Comparison of ENCODE assay signal across 13 cellular contexts in genomic region chr16:69003500-69003899, GRCh38.
"Had no signal": no experiment of that assay in that cellular context is flagged by ENCODE, and none has a peak within 500 bp of the region (broad histone marks: within the 10 kb centered on the region; RNA-seq: fewer than 3 reads in every experiment).

No MANE protein-coding gene starts in this region.

- H3K4me1 ChIP-seq: colonic mucosa, suprapubic skin, upper lobe of left lung had no signal

- ATAC-seq: activated CD8-positive, alpha-beta T cell treated with anti-CD3 and anti-CD28 coated beads, Interleukin-2, amount 10 ng/mL, durations not matched to agents 7 days and 5 days had no signal

- H3K27me3 ChIP-seq: colonic mucosa, hepatocyte, ovary, suprapubic skin, upper lobe of left lung had no signal

- H3K27ac ChIP-seq: colonic mucosa, hepatocyte, ovary, suprapubic skin, upper lobe of left lung had no signal

- DNase-seq: activated CD4-positive, alpha-beta T cell treated with anti-CD3 and anti-CD28 coated beads for 48 hours; activated CD8-positive, alpha-beta memory T cell treated with anti-CD3 and anti-CD28 coated beads, Interleukin-2, amount 50 U/mL, for 48 hours; activated CD8-positive, alpha-beta T cell treated with anti-CD3 and anti-CD28 coated beads, Interleukin-2, amount 10 ng/mL, durations not matched to agents 7 days and 5 days; activated naive CD4-positive, alpha-beta T cell treated with anti-CD3 and anti-CD28 coated beads for 36 hours; colonic mucosa; ovary; stimulated activated CD4-positive, alpha-beta T cell treated with anti-CD3 and anti-CD28 coated beads, Interleukin-2, amount 100 ng/mL, for 48 hours; stimulated activated naive CD4-positive, alpha-beta T cell treated with Interleukin-2 at 50 U/mL for 16 hours; upper lobe of left lung had no signal

- H3K27ac Mint-ChIP-seq: activated CD8-positive, alpha-beta T cell treated with anti-CD3 and anti-CD28 coated beads, Interleukin-2, amount 10 ng/mL, durations not matched to agents 7 days and 5 days; activated naive CD4-positive, alpha-beta T cell treated with anti-CD3 and anti-CD28 coated beads for 36 hours; activated T-helper 1 cell treated with anti-CD3 and anti-CD28 coated beads, Interleukin-12 subunit alpha, Interleukin-12 subunit beta, Interleukin-2, Interleukin-4 antibody, amounts not matched to agents 30 ng/mL and 10 ng/mL and 1 ng/mL, durations not matched to agents 14 hours and 24 hours and 36 hours had no signal

- H2AFZ ChIP-seq: hepatocyte had no signal

- H3K79me2 ChIP-seq: hepatocyte had no signal

- H3K4me3 ChIP-seq: colonic mucosa, hepatocyte, ovary, suprapubic skin, upper lobe of left lung had no signal

- H3K4me2 ChIP-seq: hepatocyte had no signal

- FAIRE-seq: astrocyte had no signal

- H3K36me3 ChIP-seq: colonic mucosa, ovary, suprapubic skin, upper lobe of left lung had no signal

- H3K9me3 ChIP-seq: colonic mucosa, ovary, suprapubic skin, upper lobe of left lung had no signal

- H3K4me3 Mint-ChIP-seq: activated CD8-positive, alpha-beta T cell treated with anti-CD3 and anti-CD28 coated beads, Interleukin-2, amount 10 ng/mL, durations not matched to agents 7 days and 5 days; activated naive CD4-positive, alpha-beta T cell treated with anti-CD3 and anti-CD28 coated beads for 36 hours; activated T-helper 1 cell treated with anti-CD3 and anti-CD28 coated beads, Interleukin-12 subunit alpha, Interleukin-12 subunit beta, Interleukin-2, Interleukin-4 antibody, amounts not matched to agents 30 ng/mL and 10 ng/mL and 1 ng/mL, durations not matched to agents 14 hours and 24 hours and 36 hours had no signal
